20 cellular contexts compared by ENCODE assay signal in genomic region chr2:234579231-234579962, GRCh38.
DNase-seq lines count a peak whose midpoint lies in the region; ATAC-seq, FAIRE-seq and TF ChIP-seq lines count a peak whose summit lies in the region.
"Had no signal": no experiment of that assay in that cellular context is flagged by ENCODE, and none has a peak within 500 bp of the region (broad histone marks: within the 10 kb centered on the region; RNA-seq: fewer than 3 reads in every experiment).

No MANE protein-coding gene starts in this region.

- peak overlapping the region; percentile 42; the same call in 1 of the 2 replicates for H2BK12ac ChIP-seq in H1 (ENCODE audit: low read depth, low read length)

- 90% methylated on average over 10 of the region's 10 CpGs; no CpG with 5 or more reads in 1 of the 2 experiments for WGBS in H1 (ENCODE audit: extremely low coverage in 1 of 2, insufficient coverage in 1 of 2, insufficient read length in 1 of 2, insufficient replicate concordance in 2 of 2, low coverage in 1 of 2, low lambda C conversion rate in 2 of 2, missing lambda C conversion rate in 1 of 2), 2 experiments

- no peak overlapping the region for H2BK15ac ChIP-seq in H1 (ENCODE audit: low read length)

- H3K27me3 ChIP-seq in H1 (replicated peaks in 1 of 4; ENCODE audit: control insufficient read depth in 3 of 4, extremely low read depth in 1 of 4, insufficient read depth in 3 of 4, low read length in 3 of 4): no peaks in the 10 kb centered on the region; a peak in 1 of 7 replicates
- H3K27me3 ChIP-seq: BLaER1 treated with 17β-estradiol and CSF1 and Interleukin-3, amounts not matched to agents 10 nM and 100 nM; hepatocyte; SJSA1 had no signal

- H4K8ac ChIP-seq in H1 (ENCODE audit: extremely low read depth, insufficient read depth, low read length): no peak overlapping the region

- H3K9me3 ChIP-seq in H1 (ENCODE audit: insufficient read depth in 2 of 2, low read depth in 1 of 2, low read length in 1 of 2): no peaks in the 10 kb centered on the region; a peak in 1 of 4 replicates
- H3K9me3 ChIP-seq: SJSA1 had no signal

- CTCF ChIA-PET in H1 (lab: Charles Lee; ENCODE audit: partially characterized antibody): no interaction called here

- H3K36me3 Mint-ChIP-seq in stimulated activated naive B cell treated with anti-CD40 and anti-IgM and Interleukin-4, amounts not matched to agents 10 μg/mL and 1 μg/mL and 100 μg/mL, for 72 hours: no peaks in the 10 kb centered on the region
- H3K36me3 Mint-ChIP-seq in activated T-cell treated with anti-CD3 and anti-CD28 coated beads, Interleukin-2, amount 50 U/mL, for 4 hours (ENCODE audit: insufficient read depth): no peaks in the 10 kb centered on the region
- H3K36me3 Mint-ChIP-seq: natural killer cell had no signal

- no peak overlapping the region for H3K27ac ChIP-seq in H1 (ENCODE audit: low read depth, low read length)
- H3K27ac ChIP-seq: BLaER1 treated with 17β-estradiol and CSF1 and Interleukin-3, amounts not matched to agents 10 nM and 100 nM; hepatocyte; SJSA1; skin epidermis had no signal

- no peak for FAIRE-seq in H1 (lab: Jason Lieb, UNC)
- FAIRE-seq: keratinocyte had no signal

- H3K9ac ChIP-seq in H1 (replicated peaks in 1 of 4; ENCODE audit: extremely low read depth in 1 of 4, low read depth in 3 of 4, low read length in 3 of 4): no peak overlapping the region
- H3K9ac ChIP-seq: BLaER1 treated with 17β-estradiol and CSF1 and Interleukin-3, amounts not matched to agents 10 nM and 100 nM had no signal

- POLR2A ChIA-PET in H1 (lab: Charles Lee; ENCODE audit: partially characterized antibody): no interaction called here

- DNase-seq in GM04504 (ENCODE audit: low read depth): peak; percentile 37
- peak; percentile 12 for DNase-seq in NB4 (ENCODE audit: low read depth)
- DNase-seq in H1 (ENCODE audit: low read depth in 1 of 2, low spot score in 2 of 2): no peak
- DNase-seq in stimulated activated naive B cell treated with anti-CD40 and anti-IgM and Interleukin-4, amounts not matched to agents 10 μg/mL and 1 μg/mL and 100 μg/mL, for 72 hours: peak; percentile 15
- no peak for DNase-seq in NCI-H146 (lab: John Stamatoyannopoulos, UW)
- no peak for DNase-seq in NCI-H446 treated with DMSO at 0.1 percent for 48 hours (lab: John Stamatoyannopoulos, UW)
- no peak for DNase-seq in activated T-cell treated with anti-CD3 and anti-CD28 coated beads, Interleukin-2, amount 50 U/mL, for 4 hours
- DNase-seq: central memory CD4-positive, alpha-beta T cell; effector CD8-positive, alpha-beta T cell; natural killer cell; NCI-H1048; NCI-H2081 treated with DMSO at 0.1 percent for 48 hours; stimulated activated CD4-positive, alpha-beta T cell treated with anti-CD3 and anti-CD28 coated beads, Interleukin-2, amount 100 ng/mL, for 48 hours; substantia nigra had no signal

- no peak overlapping the region for H3K4me3 ChIP-seq in NB4 (ENCODE audit: low read depth, low read length)
- no peak overlapping the region for H3K4me3 ChIP-seq in H1 (ENCODE audit: extremely low read depth in 1 of 4, insufficient read depth in 2 of 4, low read depth in 3 of 4, low read length in 4 of 4)
- H3K4me3 ChIP-seq: BLaER1 treated with 17β-estradiol and CSF1 and Interleukin-3, amounts not matched to agents 10 nM and 100 nM; hepatocyte; SJSA1; skin epidermis had no signal

- H4K20me1 ChIP-seq in H1 (replicated peaks in 1 of 2; ENCODE audit: control insufficient read depth in 1 of 2, insufficient read depth in 2 of 2, low read length in 2 of 2): peaks cover 0 to 4% of the 10 kb centered on the region in 2 experiments
- H4K20me1 ChIP-seq: BLaER1 treated with 17β-estradiol and CSF1 and Interleukin-3, amounts not matched to agents 10 nM and 100 nM had no signal

- H2BK20ac ChIP-seq in H1 (ENCODE audit: low read length): 0 out of 2 replicates have a peak overlapping the region, but pooled peaks have one; percentile 16

- no peak for TF ChIP-seq EP300 in H1 (IDR thresholded peaks at IDR 0.05; ENCODE audit: borderline replicate concordance in 1 of 2, low read depth in 2 of 2, low read length in 2 of 2)

- no peaks in the 10 kb centered on the region for H3K36me3 ChIP-seq in H1 (ENCODE audit: control insufficient read depth in 2 of 4, insufficient read depth in 4 of 4, low read length in 3 of 4)
- H3K36me3 ChIP-seq: BLaER1 treated with 17β-estradiol and CSF1 and Interleukin-3, amounts not matched to agents 10 nM and 100 nM; SJSA1 had no signal

- no peak overlapping the region for H4K91ac ChIP-seq in H1 (replicated peaks; ENCODE audit: insufficient read length, low read length)

- peak overlapping the region; percentile 11 for H3K14ac ChIP-seq in H1 (ENCODE audit: insufficient read length)

- H3K23me2 ChIP-seq in H1 (ENCODE audit: low read depth, low read length): peaks cover 5% of the 10 kb centered on the region; the same call in 1 of the 2 replicates

- no peak for TF ChIP-seq CTCF in NB4 (IDR thresholded peaks at IDR 0.05; ENCODE audit: low read depth, low read length)
- peak in 1 of 3 experiments; percentile 1; a peak in 1 of 4 replicates for TF ChIP-seq CTCF in H1 (IDR thresholded peaks at IDR 0.05; ENCODE audit: control extremely low read depth in 1 of 3, insufficient read depth in 1 of 3, low read depth in 1 of 3, low read length in 3 of 3)

- H3K4me1 Mint-ChIP-seq in stimulated activated naive B cell treated with anti-CD40 and anti-IgM and Interleukin-4, amounts not matched to agents 10 μg/mL and 1 μg/mL and 100 μg/mL, for 72 hours: peaks cover 36 to 54% of the 10 kb centered on the region in 2 donors
- H3K4me1 Mint-ChIP-seq in activated T-cell treated with anti-CD3 and anti-CD28 coated beads, Interleukin-2, amount 50 U/mL, for 4 hours (ENCODE audit: low read depth): no peaks in the 10 kb centered on the region
- H3K4me1 Mint-ChIP-seq: natural killer cell had no signal

- H3K4ac ChIP-seq in H1 (replicated peaks; ENCODE audit: insufficient read length, low read depth, low read length): no peak overlapping the region

- H3K4me1 ChIP-seq in H1 (replicated peaks in 1 of 4; ENCODE audit: control insufficient read depth in 3 of 4, insufficient read depth in 4 of 4, low read length in 3 of 4): peaks cover 0 to 16% (median 11%) of the 10 kb centered on the region in 4 experiments; a peak in 4 of 7 replicates
- H3K4me1 ChIP-seq: SJSA1 had no signal

- H3K23ac ChIP-seq in H1 (ENCODE audit: insufficient read length): no peak overlapping the region

- no peak for TF ChIP-seq RAD21 in H1 (IDR thresholded peaks at IDR 0.05 in 1 of 2, conservative IDR thresholded peaks at IDR 0.05 in 1 of 2; ENCODE audit: low read depth in 2 of 2, low read length in 2 of 2)

- H3K4me3 Mint-ChIP-seq in stimulated activated naive B cell treated with anti-CD40 and anti-IgM and Interleukin-4, amounts not matched to agents 10 μg/mL and 1 μg/mL and 100 μg/mL, for 72 hours: no peak overlapping the region
- H3K4me3 Mint-ChIP-seq in activated T-cell treated with anti-CD3 and anti-CD28 coated beads, Interleukin-2, amount 50 U/mL, for 4 hours: no peak overlapping the region
- H3K4me3 Mint-ChIP-seq: natural killer cell had no signal

- H4K5ac ChIP-seq in H1 (ENCODE audit: insufficient read length, low read depth, low read length): no peak overlapping the region

- H2BK5ac ChIP-seq in H1 (ENCODE audit: low read depth, low read length): no peak overlapping the region; the same call in 1 of the 2 replicates

- H3K9me3 Mint-ChIP-seq in stimulated activated naive B cell treated with anti-CD40 and anti-IgM and Interleukin-4, amounts not matched to agents 10 μg/mL and 1 μg/mL and 100 μg/mL, for 72 hours: peaks cover 0 to 1% of the 10 kb centered on the region in 2 donors
- no peaks in the 10 kb centered on the region for H3K9me3 Mint-ChIP-seq in activated T-cell treated with anti-CD3 and anti-CD28 coated beads, Interleukin-2, amount 50 U/mL, for 4 hours
- H3K9me3 Mint-ChIP-seq: natural killer cell had no signal

- TF ChIP-seq POLR2A in NB4 (IDR thresholded peaks at IDR 0.05; ENCODE audit: extremely low read depth, insufficient read length): no peak
- TF ChIP-seq POLR2A in H1 (IDR thresholded peaks at IDR 0.05; ENCODE audit: control extremely low read depth in 1 of 2, low read depth in 2 of 2, low read length in 2 of 2): no peak

- H3K56ac ChIP-seq in H1 (replicated peaks; ENCODE audit: insufficient read length, low read depth, low read length): no peak overlapping the region

- no peak overlapping the region for H3K4me2 ChIP-seq in H1 (ENCODE audit: insufficient read depth in 1 of 2, low read depth in 2 of 2, low read length in 2 of 2)
- H3K4me2 ChIP-seq: hepatocyte had no signal

- no peak overlapping the region for H2BK120ac ChIP-seq in H1 (replicated peaks; ENCODE audit: low read depth, low read length)

- H3K79me2 ChIP-seq in H1 (ENCODE audit: control insufficient read depth in 1 of 2, insufficient read depth in 2 of 2, low read length in 2 of 2): no peaks in the 10 kb centered on the region
- H3K79me2 ChIP-seq: hepatocyte had no signal

- peaks cover 0 to 9% of the 10 kb centered on the region in 2 donors for H3K27me3 Mint-ChIP-seq in stimulated activated naive B cell treated with anti-CD40 and anti-IgM and Interleukin-4, amounts not matched to agents 10 μg/mL and 1 μg/mL and 100 μg/mL, for 72 hours
- peaks cover 18% of the 10 kb centered on the region for H3K27me3 Mint-ChIP-seq in activated T-cell treated with anti-CD3 and anti-CD28 coated beads, Interleukin-2, amount 50 U/mL, for 4 hours (ENCODE audit: low read depth)

- ATAC-seq in stimulated activated naive B cell treated with anti-CD40 and anti-IgM and Interleukin-4, amounts not matched to agents 10 μg/mL and 1 μg/mL and 100 μg/mL, for 72 hours (replicated peaks): peak; percentile 85 to 87
- no peak for ATAC-seq in activated T-cell treated with anti-CD3 and anti-CD28 coated beads, Interleukin-2, amount 50 U/mL, for 4 hours
- ATAC-seq: activated CD4-positive, CD25-positive, alpha-beta regulatory T cell treated with anti-CD3 and anti-CD28 coated beads, Interleukin-2, amount 50 U/mL, for 24 hours had no signal

- H2AFZ ChIP-seq in H1 (ENCODE audit: low read length): no peak overlapping the region
- H2AFZ ChIP-seq: hepatocyte had no signal

- H3K79me1 ChIP-seq in H1 (ENCODE audit: low read depth, low read length): no peaks in the 10 kb centered on the region; the same call in 1 of the 2 replicates

- 0 out of 2 replicates have a peak overlapping the region, but pooled peaks have one; percentile 11 for H3K18ac ChIP-seq in H1 (ENCODE audit: extremely low read depth, low read length)

- H2AK5ac ChIP-seq in H1 (ENCODE audit: low read depth, low read length): no peak overlapping the region

- H3K27ac Mint-ChIP-seq in stimulated activated naive B cell treated with anti-CD40 and anti-IgM and Interleukin-4, amounts not matched to agents 10 μg/mL and 1 μg/mL and 100 μg/mL, for 72 hours: no peak overlapping the region
- H3K27ac Mint-ChIP-seq: natural killer cell had no signal

TF ChIP-seq in H1, 55 proteins besides CTCF, POLR2A, EP300 and RAD21 (continues in another document):
- TF ChIP-seq CBX5 (IDR thresholded peaks at IDR 0.05; ENCODE audit: low read depth, low read length) (no peak), GTF2F1 (IDR thresholded peaks at IDR 0.05; ENCODE audit: borderline replicate concordance, low read depth, low read length) (no peak), CHD2 (IDR thresholded peaks at IDR 0.05; ENCODE audit: low read length) (no peak), TBP (IDR thresholded peaks at IDR 0.05; ENCODE audit: low read depth, low read length) (no peak), PHF8 (conservative IDR thresholded peaks at IDR 0.05; ENCODE audit: low read depth, low read length) (no peak)

Comparison
In these comparisons a context has a peak if more than half of its experiments do, and no peak if none do; other contexts are left out.
1. DNase-seq: peak in GM04504 (single experiment), NB4 (single experiment) and stimulated activated naive B cell treated with anti-CD40 and anti-IgM and Interleukin-4, amounts not matched to agents 10 μg/mL and 1 μg/mL and 100 μg/mL, for 72 hours (single experiment); none in H1 (0 of 2), NCI-H146 (single experiment), NCI-H446 treated with DMSO at 0.1 percent for 48 hours (single experiment) and activated T-cell treated with anti-CD3 and anti-CD28 coated beads, Interleukin-2, amount 50 U/mL, for 4 hours (single experiment).
2. ATAC-seq: peak in stimulated activated naive B cell treated with anti-CD40 and anti-IgM and Interleukin-4, amounts not matched to agents 10 μg/mL and 1 μg/mL and 100 μg/mL, for 72 hours (2 of 2); none in activated T-cell treated with anti-CD3 and anti-CD28 coated beads, Interleukin-2, amount 50 U/mL, for 4 hours (0 of 2).